8 cellular contexts compared by ENCODE assay signal in genomic region chr17:4365103-4365627, GRCh38. TPM values are rescaled to one million over a fixed set of nuclear protein-coding genes. Genes with fewer than 3 reads are reported as not detected.
DNase-seq lines count a peak whose midpoint lies in the region; ATAC-seq and TF ChIP-seq lines count a peak whose summit lies in the region.

No MANE protein-coding gene starts in this region.

- H3K79me2 ChIP-seq in mesendoderm (ENCODE audit: control insufficient read depth, insufficient read depth, low read length), result peaks cover 53% of the 10 kb centered on the region

- peak overlapping the region; percentile 85 for H3K4me2 ChIP-seq in mesendoderm (ENCODE audit: low read length)

- peak; percentile 63 for DNase-seq in CMK (ENCODE audit: low read depth)
- DNase-seq in NOMO-1 treated with dmso at 0.1 percent for 144 hours (lab: John Stamatoyannopoulos, UW; ENCODE audit: unreplicated experiment), result peak; percentile 92
- peak; percentile 82 for DNase-seq in activated CD8-positive, alpha-beta memory T cell treated with anti-CD3 and anti-CD28 coated beads, Interleukin-2, amount 50 U/mL, for 24 hours (ENCODE audit: extremely low read depth)
- DNase-seq in endodermal cell, result peak; percentile 97
- DNase-seq in mesendoderm, result peak; percentile 96
- DNase-seq in stimulated activated CD8-positive, alpha-beta memory T cell treated with anti-CD3 and anti-CD28 coated beads, Interleukin-12 subunit alpha, Interleukin-12 subunit beta, amount 100 ng/mL, for 24 hours (ENCODE audit: extremely low read depth), result peak; percentile 69

- H3K36me3 Mint-ChIP-seq in endodermal cell (ENCODE audit: low read depth), result peaks cover 31% of the 10 kb centered on the region

- H2AK5ac ChIP-seq in mesendoderm (ENCODE audit: low read length), result no peak overlapping the region

- H3K4me3 Mint-ChIP-seq in endodermal cell, result peak overlapping the region; percentile 73

- peak; percentile 32 for ATAC-seq in GM21367 (IDR thresholded peaks at IDR 0.05; ENCODE audit: unreplicated experiment)

- H3K9me3 Mint-ChIP-seq in endodermal cell, result no peaks in the 10 kb centered on the region

- peak overlapping the region; percentile 55 for H2BK120ac ChIP-seq in mesendoderm (ENCODE audit: low read depth, low read length)

- H3K23ac ChIP-seq in mesendoderm (ENCODE audit: low read length), result peak overlapping the region; percentile 89

- H3K36me3 ChIP-seq in HUES48 (ENCODE audit: control insufficient read depth, insufficient read depth, low read length) (peaks cover 21% of the 10 kb centered on the region), endodermal cell (ENCODE audit: control insufficient read depth, insufficient read depth, low read length) (peaks cover 27% of the 10 kb centered on the region), mesendoderm (ENCODE audit: control insufficient read depth, insufficient read depth, low read length) (peaks cover 2% of the 10 kb centered on the region)

- no peaks in the 10 kb centered on the region for H3K9me3 ChIP-seq in HUES48 (ENCODE audit: control insufficient read depth, insufficient read depth, low read length)
- H3K9me3 ChIP-seq in endodermal cell (ENCODE audit: control insufficient read depth, low read length), result no peaks in the 10 kb centered on the region

- no peak overlapping the region for H2BK15ac ChIP-seq in mesendoderm (replicated peaks; ENCODE audit: low read depth)

- peak overlapping the region; percentile 76 for H3K4ac ChIP-seq in mesendoderm (ENCODE audit: low read depth, low read length)

- no peaks in the 10 kb centered on the region for H3K27me3 Mint-ChIP-seq in endodermal cell (ENCODE audit: insufficient read depth)

- peak overlapping the region; percentile 99 for H3K18ac ChIP-seq in mesendoderm (ENCODE audit: low read length)

- H3K56ac ChIP-seq in mesendoderm (ENCODE audit: low read length), result peak overlapping the region; percentile 92

- peak overlapping the region; percentile 91 for H3K4me3 ChIP-seq in HUES48 (ENCODE audit: low read depth, low read length)
- peak overlapping the region; percentile 87 for H3K4me3 ChIP-seq in endodermal cell (ENCODE audit: low read length)
- peak overlapping the region; percentile 94 for H3K4me3 ChIP-seq in mesendoderm (ENCODE audit: low read length)

- H3K9ac ChIP-seq in HUES48 (ENCODE audit: low read depth, low read length) (peak overlapping the region; percentile 92), endodermal cell (ENCODE audit: extremely low read depth, low read length, poor library complexity, severe bottlenecking) (peak overlapping the region; percentile 91), mesendoderm (ENCODE audit: low read length) (peak overlapping the region; percentile 96)

- H3K27me3 ChIP-seq in HUES48 (ENCODE audit: control insufficient read depth, insufficient read depth, low read length), result no peaks in the 10 kb centered on the region
- no peaks in the 10 kb centered on the region for H3K27me3 ChIP-seq in endodermal cell (ENCODE audit: control insufficient read depth, insufficient read depth, low read length, poor library complexity, severe bottlenecking)
- H3K27me3 ChIP-seq in mesendoderm (ENCODE audit: insufficient read depth, low read length, poor library complexity), result no peaks in the 10 kb centered on the region

- peak overlapping the region; percentile 93 for H4K8ac ChIP-seq in mesendoderm (ENCODE audit: low read depth, low read length)

- peak overlapping the region; percentile 82 for H3K27ac Mint-ChIP-seq in endodermal cell

- H3K4me1 ChIP-seq in HUES48 (ENCODE audit: control insufficient read depth, insufficient read depth, low read length) (no peaks in the 10 kb centered on the region; the same call in 1 of the 2 replicates), endodermal cell (ENCODE audit: control insufficient read depth, insufficient read depth, low read length) (no peaks in the 10 kb centered on the region), mesendoderm (ENCODE audit: control insufficient read depth, low read depth, low read length) (no peaks in the 10 kb centered on the region)

- 0% methylated on average over 21 to 37 of the region's 38 CpGs for WGBS in endodermal cell (ENCODE audit: insufficient coverage in 1 of 2, insufficient read length in 1 of 2), 2 experiments
- WGBS in mesendoderm (ENCODE audit: extremely low coverage, insufficient coverage, low lambda C conversion rate), result no CpG with 5 or more reads among the region's 38 CpGs

- H3K27ac ChIP-seq in HUES48 (ENCODE audit: low read depth, low read length) (peak overlapping the region; percentile 92), endodermal cell (ENCODE audit: low read depth, low read length) (peak overlapping the region; percentile 86), mesendoderm (ENCODE audit: low read depth, low read length) (peak overlapping the region; percentile 99)

- no peak for TF ChIP-seq CTCF in endodermal cell (conservative IDR thresholded peaks at IDR 0.05)

- H3K4me1 Mint-ChIP-seq in endodermal cell, result peaks cover 10% of the 10 kb centered on the region

- H3K79me1 ChIP-seq in mesendoderm (ENCODE audit: low read length), result no peaks in the 10 kb centered on the region

- H2BK5ac ChIP-seq in mesendoderm (ENCODE audit: low read length), result peak overlapping the region; percentile 67

- no peak overlapping the region for H4K5ac ChIP-seq in mesendoderm (ENCODE audit: low read length)

RNA-seq across cellular contexts. Expression of gene UBE2G1, which starts 1.3 kb away (rescaled TPM):
- 100 to 1,000 TPM in 1 of 2 donors, 10 to 100 TPM in 1; 85.5 to 104 TPM for total RNA-seq in endodermal cell
- polyA plus RNA-seq in endodermal cell (2013, experiment 1 of 2), result 79.2 TPM
- polyA plus RNA-seq in endodermal cell (2013, experiment 2 of 2), result 71.8 TPM
- polyA plus RNA-seq in mesendoderm (2013, experiment 1 of 2), result 88.0 TPM
- polyA plus RNA-seq in mesendoderm (2013, experiment 2 of 2), result 89.9 TPM

Comparison
In these comparisons a context has a peak if more than half of its experiments do, and no peak if none do; other contexts are left out.
1. Peak in every context shown above with its lines: DNase-seq, ATAC-seq, H3K4me3 ChIP-seq and H3K27ac ChIP-seq.